In the genomic region with DNA sequence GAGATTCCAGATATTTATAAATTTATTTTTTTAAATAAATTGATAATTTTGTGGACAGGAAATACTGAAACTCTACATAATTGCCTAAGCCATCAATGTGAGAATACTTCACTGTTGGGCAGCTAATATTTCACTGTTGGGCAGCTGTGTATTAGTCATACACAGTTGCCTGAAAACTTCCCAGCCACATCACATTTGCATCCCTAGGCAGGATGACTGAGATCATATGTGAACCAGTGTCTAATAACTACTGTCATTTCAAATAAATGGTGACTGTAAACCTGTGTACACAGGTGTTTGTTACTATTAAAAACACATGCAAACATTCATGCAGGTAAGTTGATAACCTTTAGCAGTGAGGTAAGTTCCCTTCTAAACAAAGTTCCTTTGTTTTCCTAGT, we compare ENCODE assay signal across 8 cellular contexts. TPM values are rescaled to one million over a fixed set of nuclear protein-coding genes. Genes with fewer than 3 reads are reported as not detected.
DNase-seq lines count a peak whose midpoint lies in the region; ATAC-seq, FAIRE-seq and TF ChIP-seq lines count a peak whose summit lies in the region.

No MANE protein-coding gene starts in this region.

- ATAC-seq in GM18873 (IDR thresholded peaks at IDR 0.05; ENCODE audit: low FRiP score, unreplicated experiment) (peak; percentile 87), HG02981 (IDR thresholded peaks at IDR 0.05; ENCODE audit: unreplicated experiment) (peak; percentile 97), pancreas (peak in 3 of 4 donors; percentile 43 to 78 (median 52))

- no peaks in the 10 kb centered on the region for H3K36me3 ChIP-seq in pancreas

- no peaks in the 10 kb centered on the region for H3K9me3 ChIP-seq in pancreas

- H3K27me3 ChIP-seq in pancreas: no peaks in the 10 kb centered on the region

- H3K4me3 ChIP-seq in pancreas: no peak overlapping the region

- no peak overlapping the region for H3K4me3 Mint-ChIP-seq in type B pancreatic cell

- H3K36me3 Mint-ChIP-seq in type B pancreatic cell: peaks cover 44% of the 10 kb centered on the region

- TF ChIP-seq CTCF in RWPE1 (conservative IDR thresholded peaks at IDR 0.05; ENCODE audit: low read depth) (no peak), pancreas (IDR thresholded peaks at IDR 0.05) (no peak), type B pancreatic cell (conservative IDR thresholded peaks at IDR 0.05) (no peak)

- no peak for FAIRE-seq in pancreas (lab: Jason Lieb, UNC)

- H3K4me1 Mint-ChIP-seq in type B pancreatic cell (ENCODE audit: unreplicated experiment): no peaks in the 10 kb centered on the region

- CTCF ChIA-PET in RWPE1 (lab: Yijun Ruan, JAX): interaction anchor here (0.6 kb wide), 1 partner anchor 93 kb away, joined by 5 read pairs; no protein-coding TSS in a partner anchor

- H3K27me3 Mint-ChIP-seq in type B pancreatic cell: no peaks in the 10 kb centered on the region

- DNase-seq in RWPE1 (ENCODE audit: low spot score): peak; percentile 53
- no peak for DNase-seq in pancreas
- DNase-seq in NCI-H748 treated with DMSO at 0.1 percent for 48 hours (lab: John Stamatoyannopoulos, UW): no peak
- no peak for DNase-seq in NCI-H1105 treated with DMSO at 0.1 percent for 48 hours (lab: John Stamatoyannopoulos, UW)
- DNase-seq in T-helper 2 cell: no peak
- DNase-seq in type B pancreatic cell (ENCODE audit: extremely low spot score, unreplicated experiment): no peak

- POLR2A ChIA-PET in RWPE1 (lab: Yijun Ruan, JAX; ENCODE audit: low non-redundant PET): no interaction called here

- H3K27ac ChIP-seq in RWPE1 (no peak overlapping the region), pancreas (no peak overlapping the region)

- peaks cover 4% of the 10 kb centered on the region for H3K9me3 Mint-ChIP-seq in type B pancreatic cell

- H3K4me1 ChIP-seq in pancreas: no peaks in the 10 kb centered on the region

- intact Hi-C loops in pancreas (cut with DNase I): no loop called here

- H3K27ac Mint-ChIP-seq in type B pancreatic cell: no peak overlapping the region

RNA-seq across cellular contexts. Expression of a gene that starts 43.9 kb away (rescaled TPM):
- 10 to 100 TPM in 1 of 6 donors, 1 to 10 TPM in 5; 4.3 to 11.7 (median 5.6) TPM for total RNA-seq in pancreas
- 1 to 10 TPM; 1.3 to 2.2 TPM for polyA plus RNA-seq in pancreas
- total RNA-seq in type B pancreatic cell (ENCODE audit: low replicate concordance): 34.1 and 38.5 TPM in 2 replicates

RNA-seq across cellular contexts. Expression of a gene that starts 44.1 kb away (rescaled TPM):
- total RNA-seq in pancreas (1 to 10 TPM; 3.6 to 8.9 (median 5.1) TPM), type B pancreatic cell (ENCODE audit: low replicate concordance) (8.0 and 28.5 TPM in 2 replicates)
- polyA plus RNA-seq in pancreas: 1 to 10 TPM; 3.6 to 3.8 TPM
